Comparison of ENCODE assay signal across 1 cellular context in the genomic region with DNA sequence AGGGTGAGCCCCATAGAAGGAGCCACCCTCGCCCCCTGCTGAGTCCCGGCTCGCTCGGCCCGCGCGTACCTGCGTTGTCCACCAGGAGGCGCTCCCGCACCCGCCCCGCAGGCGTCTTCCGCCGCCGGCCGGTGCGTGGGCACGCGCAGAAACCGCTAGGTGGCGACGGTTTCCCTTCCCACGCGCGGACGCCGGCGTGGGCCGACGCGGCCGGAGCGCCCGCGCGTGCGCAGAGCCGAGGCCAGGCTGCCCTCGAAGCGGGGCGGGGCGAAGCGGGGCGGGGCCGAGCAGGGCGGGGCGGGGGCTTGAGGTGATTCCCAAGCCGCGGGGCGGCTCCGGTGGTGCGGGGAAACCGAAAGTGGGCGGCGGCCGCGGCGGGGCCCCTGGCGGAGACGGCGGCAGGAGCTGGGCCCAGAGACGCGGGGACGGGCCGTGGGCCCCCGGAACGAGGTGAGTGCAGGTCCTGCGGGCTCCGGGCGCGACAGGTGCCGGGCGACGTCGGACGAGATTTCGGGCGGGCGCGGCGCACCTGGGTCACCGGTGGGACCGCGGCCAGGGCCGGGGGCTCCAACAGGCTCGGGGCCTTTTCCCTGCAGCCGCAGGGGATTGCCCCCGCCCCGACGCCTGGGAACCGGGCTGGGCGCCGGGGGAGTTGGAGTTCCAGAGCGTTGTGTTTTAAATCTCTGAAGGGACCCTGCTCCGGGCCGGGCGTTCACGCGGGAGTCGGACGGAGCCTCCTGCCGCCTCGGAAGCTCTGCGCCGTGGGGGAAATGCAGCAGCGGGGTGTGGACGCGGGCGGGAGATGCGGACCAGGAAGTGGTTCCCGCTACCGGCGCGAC.
TF ChIP-seq lines count a peak whose summit lies in the region.

Gene TDRD7, plus strand, starts transcription at position 308 of the 839 bp plus-strand sequence. CDS start 16,370 bp downstream, outside the sequence.

TF ChIP-seq in K562, 482 proteins besides CTCF, POLR2A, EP300 and RAD21 (continued from another document and continues in another):
- TF ChIP-seq ZBTB2 (IDR thresholded peaks at IDR 0.05) (peak; percentile 82), ZNF318 (IDR thresholded peaks at IDR 0.05; ENCODE audit: borderline replicate concordance in 1 of 2, low read depth in 1 of 2) (no peak), MBD2 (IDR thresholded peaks at IDR 0.05; ENCODE audit: borderline replicate concordance, low read depth) (0 out of 2 replicates have a peak, but pooled peaks have one; percentile 42), ZFP91 (CRISPR knock-in tag; IDR thresholded peaks at IDR 0.05) (no peak), SIN3B (IDR thresholded peaks at IDR 0.05; ENCODE audit: low read depth) (0 out of 2 replicates have a peak, but pooled peaks have one; percentile 34), CHD2 (IDR thresholded peaks at IDR 0.05; ENCODE audit: low read depth, low read length) (no peak), U2AF1 (optimal IDR thresholded peaks at IDR 0.05; ENCODE audit: low read depth, low read length) (peak; percentile 31), PPARD (CRISPR knock-in tag; IDR thresholded peaks at IDR 0.05) (no peak), NFXL1 (CRISPR knock-in tag; IDR thresholded peaks at IDR 0.05) (no peak), MTA1 (IDR thresholded peaks at IDR 0.05; ENCODE audit: borderline replicate concordance) (peak; percentile 95), NELFE (IDR thresholded peaks at IDR 0.05; ENCODE audit: insufficient read depth, insufficient read length) (no peak), ZNF24 (IDR thresholded peaks at IDR 0.05) (peak; percentile 78; the same call in 1 of the 2 replicates), HDAC6 (IDR thresholded peaks at IDR 0.05; ENCODE audit: low read depth, low read length) (no peak), CCNT2 (IDR thresholded peaks at IDR 0.05; ENCODE audit: borderline replicate concordance, extremely low read depth, insufficient read length, low read depth, low read length) (peak; percentile 94), FOXA3 (CRISPR knock-in tag; conservative IDR thresholded peaks at IDR 0.05 in 1 of 2, IDR thresholded peaks at IDR 0.05 in 1 of 2) (no peak), AFF1 (IDR thresholded peaks at IDR 0.05; ENCODE audit: low read depth in 1 of 2, partially characterized antibody in 2 of 2) (no peak), ZZZ3 (IDR thresholded peaks at IDR 0.05) (no peak), ZBTB5 (IDR thresholded peaks at IDR 0.05) (no peak), NR2C2 (CRISPR knock-in tag; IDR thresholded peaks at IDR 0.05) (peak; percentile 32; the same call in 1 of the 2 replicates), NR2C2 (tag; IDR thresholded peaks at IDR 0.05) (peak; percentile 67), STAG1 (CRISPR knock-in tag; IDR thresholded peaks at IDR 0.05; ENCODE audit: borderline replicate concordance) (peak; percentile 75; the same call in 1 of the 2 replicates)
- TF ChIP-seq, protein P1, sequence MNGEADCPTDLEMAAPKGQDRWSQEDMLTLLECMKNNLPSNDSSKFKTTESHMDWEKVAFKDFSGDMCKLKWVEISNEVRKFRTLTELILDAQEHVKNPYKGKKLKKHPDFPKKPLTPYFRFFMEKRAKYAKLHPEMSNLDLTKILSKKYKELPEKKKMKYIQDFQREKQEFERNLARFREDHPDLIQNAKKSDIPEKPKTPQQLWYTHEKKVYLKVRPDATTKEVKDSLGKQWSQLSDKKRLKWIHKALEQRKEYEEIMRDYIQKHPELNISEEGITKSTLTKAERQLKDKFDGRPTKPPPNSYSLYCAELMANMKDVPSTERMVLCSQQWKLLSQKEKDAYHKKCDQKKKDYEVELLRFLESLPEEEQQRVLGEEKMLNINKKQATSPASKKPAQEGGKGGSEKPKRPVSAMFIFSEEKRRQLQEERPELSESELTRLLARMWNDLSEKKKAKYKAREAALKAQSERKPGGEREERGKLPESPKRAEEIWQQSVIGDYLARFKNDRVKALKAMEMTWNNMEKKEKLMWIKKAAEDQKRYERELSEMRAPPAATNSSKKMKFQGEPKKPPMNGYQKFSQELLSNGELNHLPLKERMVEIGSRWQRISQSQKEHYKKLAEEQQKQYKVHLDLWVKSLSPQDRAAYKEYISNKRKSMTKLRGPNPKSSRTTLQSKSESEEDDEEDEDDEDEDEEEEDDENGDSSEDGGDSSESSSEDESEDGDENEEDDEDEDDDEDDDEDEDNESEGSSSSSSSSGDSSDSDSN (IDR thresholded peaks at IDR 0.05; ENCODE audit: borderline replicate concordance in 1 of 2, low read depth in 2 of 2, low read length in 2 of 2) = peak; percentile 31 to 37; a peak in 1 of 4 replicates
- TF ChIP-seq, protein P2, sequence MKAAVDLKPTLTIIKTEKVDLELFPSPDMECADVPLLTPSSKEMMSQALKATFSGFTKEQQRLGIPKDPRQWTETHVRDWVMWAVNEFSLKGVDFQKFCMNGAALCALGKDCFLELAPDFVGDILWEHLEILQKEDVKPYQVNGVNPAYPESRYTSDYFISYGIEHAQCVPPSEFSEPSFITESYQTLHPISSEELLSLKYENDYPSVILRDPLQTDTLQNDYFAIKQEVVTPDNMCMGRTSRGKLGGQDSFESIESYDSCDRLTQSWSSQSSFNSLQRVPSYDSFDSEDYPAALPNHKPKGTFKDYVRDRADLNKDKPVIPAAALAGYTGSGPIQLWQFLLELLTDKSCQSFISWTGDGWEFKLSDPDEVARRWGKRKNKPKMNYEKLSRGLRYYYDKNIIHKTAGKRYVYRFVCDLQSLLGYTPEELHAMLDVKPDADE (conservative IDR thresholded peaks at IDR 0.05; ENCODE audit: control insufficient read depth, low read depth, low read length) = peak; percentile 68
